In the genomic region with DNA sequence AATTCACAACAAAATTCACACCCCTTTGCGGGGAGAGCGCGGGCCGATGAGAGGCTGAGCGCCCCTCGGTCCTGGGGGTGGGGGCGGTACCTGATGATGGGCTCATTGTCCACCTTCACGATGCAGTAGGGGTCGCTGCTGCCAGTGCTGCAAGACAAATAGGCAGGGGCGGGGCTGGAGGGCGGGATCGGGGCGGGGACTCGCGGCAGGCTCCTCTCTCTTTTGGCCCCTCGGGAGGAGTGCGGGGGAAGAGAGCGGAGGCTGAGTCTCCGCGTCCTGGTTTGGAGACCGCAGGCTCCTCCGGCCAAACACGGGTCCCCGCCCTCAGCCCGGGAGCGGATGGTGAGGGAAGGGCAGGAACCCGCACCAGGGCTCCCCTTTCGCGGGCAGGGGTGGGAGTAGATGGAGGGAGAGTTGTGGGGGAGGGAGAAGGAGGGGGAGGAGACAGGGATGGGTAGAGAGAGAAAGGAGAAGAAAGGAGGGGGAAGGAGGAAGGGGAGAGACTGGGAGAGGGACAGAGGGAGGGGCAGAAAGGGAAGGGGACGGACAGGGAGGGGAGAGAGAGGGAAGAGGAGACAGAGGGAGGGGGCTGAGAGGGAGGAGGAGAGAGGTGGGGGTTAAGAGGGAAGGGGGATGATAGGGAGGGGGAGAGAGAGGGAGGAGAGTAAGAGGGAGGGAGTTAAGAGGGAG, we compare ENCODE assay signal across 10 cellular contexts. TPM values are rescaled to one million over a fixed set of nuclear protein-coding genes. Genes with fewer than 3 reads are reported as not detected.
DNase-seq lines count a peak whose midpoint lies in the region; ATAC-seq lines count a peak whose summit lies in the region.
"Not testable (repeated sequence)": the region's sequence is repeated elsewhere in the genome, so short reads cannot be mapped to it uniquely, and the experiment has no call there.
"Had no signal": no experiment of that assay in that cellular context is flagged by ENCODE, and none has a peak within 500 bp of the region (broad histone marks: within the 10 kb centered on the region; RNA-seq: fewer than 3 reads in every experiment).

No MANE protein-coding gene starts in this region.

- DNase-seq in activated naive CD4-positive, alpha-beta T cell treated with anti-CD3 and anti-CD28 coated beads, Interleukin-2, amount 50 U/mL, for 72 hours (ENCODE audit: low spot score in 2 of 2); left lobe of liver (ENCODE audit: low spot score); stimulated activated naive B cell treated with anti-CD40 and anti-IgM and Interleukin-4, amounts not matched to agents 10 μg/mL and 1 μg/mL and 100 μg/mL, for 72 hours: not testable (repeated sequence)

- H3K36me3 Mint-ChIP-seq in activated naive CD4-positive, alpha-beta T cell treated with anti-CD3 and anti-CD28 coated beads, Interleukin-2, amount 50 U/mL, for 72 hours; stimulated activated naive B cell treated with anti-CD40 and anti-IgM and Interleukin-4, amounts not matched to agents 10 μg/mL and 1 μg/mL and 100 μg/mL, for 72 hours: not testable (repeated sequence)

- not testable (repeated sequence) for H3K27me3 Mint-ChIP-seq in stimulated activated naive B cell treated with anti-CD40 and anti-IgM and Interleukin-4, amounts not matched to agents 10 μg/mL and 1 μg/mL and 100 μg/mL, for 72 hours

- ATAC-seq in GM18511 (IDR thresholded peaks at IDR 0.05; ENCODE audit: unreplicated experiment), result peak; percentile 40
- ATAC-seq in GM19452 (IDR thresholded peaks at IDR 0.05; ENCODE audit: unreplicated experiment), result peak; percentile 37
- peak; percentile 35 for ATAC-seq in HG02571 (IDR thresholded peaks at IDR 0.05; ENCODE audit: unreplicated experiment)
- peak; percentile 32 for ATAC-seq in HG03045 (IDR thresholded peaks at IDR 0.05; ENCODE audit: unreplicated experiment)
- peak; percentile 38 for ATAC-seq in HG03521 (IDR thresholded peaks at IDR 0.05; ENCODE audit: unreplicated experiment)
- peak; percentile 50 to 78 for ATAC-seq in activated naive CD4-positive, alpha-beta T cell treated with anti-CD3 and anti-CD28 coated beads, Interleukin-2, amount 50 U/mL, for 72 hours
- ATAC-seq in left lobe of liver, result peak; percentile 40
- peak; percentile 37 to 56 for ATAC-seq in stimulated activated naive B cell treated with anti-CD40 and anti-IgM and Interleukin-4, amounts not matched to agents 10 μg/mL and 1 μg/mL and 100 μg/mL, for 72 hours (replicated peaks)

- H3K4me3 Mint-ChIP-seq in stimulated activated naive B cell treated with anti-CD40 and anti-IgM and Interleukin-4, amounts not matched to agents 10 μg/mL and 1 μg/mL and 100 μg/mL, for 72 hours, result not testable (repeated sequence)

- not testable (repeated sequence) for H3K4me1 Mint-ChIP-seq in stimulated activated naive B cell treated with anti-CD40 and anti-IgM and Interleukin-4, amounts not matched to agents 10 μg/mL and 1 μg/mL and 100 μg/mL, for 72 hours

- H3K27ac Mint-ChIP-seq in activated naive CD4-positive, alpha-beta T cell treated with anti-CD3 and anti-CD28 coated beads, Interleukin-2, amount 50 U/mL, for 72 hours; stimulated activated naive B cell treated with anti-CD40 and anti-IgM and Interleukin-4, amounts not matched to agents 10 μg/mL and 1 μg/mL and 100 μg/mL, for 72 hours: not testable (repeated sequence)

- not testable (repeated sequence) for H3K9me3 Mint-ChIP-seq in activated naive CD4-positive, alpha-beta T cell treated with anti-CD3 and anti-CD28 coated beads, Interleukin-2, amount 50 U/mL, for 72 hours; stimulated activated naive B cell treated with anti-CD40 and anti-IgM and Interleukin-4, amounts not matched to agents 10 μg/mL and 1 μg/mL and 100 μg/mL, for 72 hours

RNA-seq across cellular contexts. Expression of a gene that starts 5.4 kb away (rescaled TPM):
- 10 to 100 TPM; 47.8 to 79.4 TPM for total RNA-seq in activated naive CD4-positive, alpha-beta T cell treated with anti-CD3 and anti-CD28 coated beads, Interleukin-2, amount 50 U/mL, for 72 hours
- total RNA-seq in left lobe of liver, result 10.7 TPM

RNA-seq across cellular contexts. Expression of a gene that starts 31.4 kb away (rescaled TPM):
- total RNA-seq in activated naive CD4-positive, alpha-beta T cell treated with anti-CD3 and anti-CD28 coated beads, Interleukin-2, amount 50 U/mL, for 72 hours, result 10 to 100 TPM; 38.5 to 43.4 TPM
- 10.0 TPM for total RNA-seq in left lobe of liver

RNA-seq across cellular contexts. Expression of a gene that starts 38.8 kb away (rescaled TPM):
- total RNA-seq in activated naive CD4-positive, alpha-beta T cell treated with anti-CD3 and anti-CD28 coated beads, Interleukin-2, amount 50 U/mL, for 72 hours, result 10 to 100 TPM; 68.5 to 69.1 TPM
- 15.1 TPM for total RNA-seq in left lobe of liver

RNA-seq across cellular contexts. Expression of a gene that starts 39.0 kb away (rescaled TPM):
- total RNA-seq in activated naive CD4-positive, alpha-beta T cell treated with anti-CD3 and anti-CD28 coated beads, Interleukin-2, amount 50 U/mL, for 72 hours, result not detected
- total RNA-seq in left lobe of liver, result not detected
- total RNA-seq: glomerular endothelial cell; T-helper 2 cell treated with Interferon-gamma antibody and Interleukin-4, amounts not matched to agents 100 ng/mL and 5 ng/mL, for 36 hours had no signal
